8 cellular contexts compared by ENCODE assay signal in genomic region chrX:119942831-119943184, GRCh38. TPM values are rescaled to one million over a fixed set of nuclear protein-coding genes. Genes with fewer than 3 reads are reported as not detected.
DNase-seq lines count a peak whose midpoint lies in the region; ATAC-seq, FAIRE-seq and TF ChIP-seq lines count a peak whose summit lies in the region.

No MANE protein-coding gene starts in this region.

- no peaks in the 10 kb centered on the region for H3K27me3 Mint-ChIP-seq in activated T-cell treated with anti-CD3 and anti-CD28 coated beads, Interleukin-2, amount 50 U/mL, for 72 hours (ENCODE audit: low read depth)

- no peaks in the 10 kb centered on the region; a peak in 1 of 4 replicates for H3K27me3 ChIP-seq in GM12878 (replicated peaks in 1 of 2; ENCODE audit: control insufficient read depth in 2 of 2, insufficient read depth in 2 of 2, low read length in 1 of 2)
- no peaks in the 10 kb centered on the region for H3K27me3 ChIP-seq in thyroid gland

- peak; percentile 6 to 10 for ATAC-seq in activated T-cell treated with anti-CD3 and anti-CD28 coated beads, Interleukin-2, amount 50 U/mL, for 72 hours (replicated peaks in 1 of 2)
- ATAC-seq in HG03442 (IDR thresholded peaks at IDR 0.05; ENCODE audit: unreplicated experiment), result peak; percentile 1
- peak; percentile 30 for ATAC-seq in GM12878
- ATAC-seq in left lobe of liver, result peak; percentile 29
- no peak for ATAC-seq in HG03521 (IDR thresholded peaks at IDR 0.05; ENCODE audit: unreplicated experiment)

- RAD21 ChIA-PET in GM12878 (lab: Charles Lee; ENCODE audit: unreplicated experiment), result no interaction called here

- no TSS peak for BruUV-seq in GM12878 (replicated peaks; lab: Mats Ljungman, UMichigan)

- WGBS in GM12878 (ENCODE audit: insufficient coverage, insufficient replicate concordance, low lambda C conversion rate, missing lambda C conversion rate), result 40% methylated on average over 14 of the region's 14 CpGs
- 0 to 1% methylated on average over 14 of the region's 14 CpGs for WGBS in thyroid gland, 2 donors

- no peaks in the 10 kb centered on the region for H3K4me1 ChIP-seq in GM12878 (ENCODE audit: control insufficient read depth, insufficient read depth, low read length)
- H3K4me1 ChIP-seq in thyroid gland, result no peaks in the 10 kb centered on the region

- in situ Hi-C loops in GM12878 (cut with MboI), result no loop called here

- no peak for DNase-seq in activated T-cell treated with anti-CD3 and anti-CD28 coated beads, Interleukin-2, amount 50 U/mL, for 72 hours
- DNase-seq in activated T-cell treated with anti-CD3 and anti-CD28 coated beads, Interleukin-2, amount 50 U/mL, for 48 hours, result no peak
- DNase-seq in GM12878 (ENCODE audit: low read depth, low spot score) (no peak), left lobe of liver (ENCODE audit: low spot score) (no peak), thyroid gland (peak in 1 of 2 donors; percentile 2), amniotic stem cell (lab: John Stamatoyannopoulos, UW) (no peak)

- peak overlapping the region; percentile 82 for H3K27ac Mint-ChIP-seq in activated T-cell treated with anti-CD3 and anti-CD28 coated beads, Interleukin-2, amount 50 U/mL, for 72 hours

- peaks cover 12% of the 10 kb centered on the region for H3K4me1 Mint-ChIP-seq in activated T-cell treated with anti-CD3 and anti-CD28 coated beads, Interleukin-2, amount 50 U/mL, for 72 hours (ENCODE audit: low read depth)

- no peaks in the 10 kb centered on the region for H3K9me3 Mint-ChIP-seq in activated T-cell treated with anti-CD3 and anti-CD28 coated beads, Interleukin-2, amount 50 U/mL, for 72 hours

- intact Hi-C loops in GM12878 (cut with micrococcal nuclease; ENCODE audit: unreplicated experiment), result loop anchor here (5.0 kb wide), 1 partner anchor 151 kb away; the partner anchor contains the start of gene RPL39
- intact Hi-C loops in thyroid gland (cut with DNase I), result no loop called here

- H3K27ac ChIP-seq in GM12878 (ENCODE audit: control insufficient read depth, insufficient read depth) (peak overlapping the region; percentile 41), thyroid gland (peak overlapping the region in 2 of 3 donors; percentile 76)

- H3K9me3 ChIP-seq in GM12878 (replicated peaks; ENCODE audit: control insufficient read depth, insufficient read depth, low read length) (no peaks in the 10 kb centered on the region), thyroid gland (no peaks in the 10 kb centered on the region)

- H3K36me3 ChIP-seq in GM12878 (ENCODE audit: control insufficient read depth in 2 of 2, insufficient read depth in 2 of 2, low read length in 1 of 2), result no peaks in the 10 kb centered on the region
- no peaks in the 10 kb centered on the region for H3K36me3 ChIP-seq in thyroid gland

- peak overlapping the region; percentile 77; the same call in 1 of the 2 replicates for H2AFZ ChIP-seq in GM12878 (ENCODE audit: control insufficient read depth, low read depth, low read length)

- TF ChIP-seq EP300 in GM12878 (IDR thresholded peaks at IDR 0.05; ENCODE audit: borderline replicate concordance in 1 of 2, control insufficient read depth in 1 of 2, low read depth in 2 of 2, low read length in 2 of 2), result no peak

- no peak for TF ChIP-seq RAD21 in GM12878 (IDR thresholded peaks at IDR 0.05; ENCODE audit: insufficient read depth, low read depth, low read length)

- TF ChIP-seq POLR2A in GM12878 (IDR thresholded peaks at IDR 0.05; ENCODE audit: low read depth, low read length), result no peak
- TF ChIP-seq POLR2A in thyroid gland (IDR thresholded peaks at IDR 0.05), result no peak

- peak overlapping the region; percentile 85 to 91 for H3K4me3 Mint-ChIP-seq in activated T-cell treated with anti-CD3 and anti-CD28 coated beads, Interleukin-2, amount 50 U/mL, for 72 hours

- no peak for TF ChIP-seq CTCF in GM12878 (IDR thresholded peaks at IDR 0.05 in 2 of 3, conservative IDR thresholded peaks at IDR 0.05 in 1 of 3; ENCODE audit: control insufficient read depth in 2 of 3, extremely low read depth in 1 of 3, insufficient read depth in 1 of 3, low read depth in 3 of 3, low read length in 3 of 3)
- no peak for TF ChIP-seq CTCF in thyroid gland (IDR thresholded peaks at IDR 0.05)

- CTCF ChIA-PET in GM12878 (lab: Yijun Ruan, JAX), result interaction anchor here (0.6 kb wide), 1 partner anchor 812 kb away, joined by 3 read pairs; no protein-coding TSS in a partner anchor

- peak overlapping the region; percentile 62 for H3K4me3 ChIP-seq in GM12878
- H3K4me3 ChIP-seq in thyroid gland (replicated peaks in 1 of 3), result peak overlapping the region; percentile 30 to 65 (median 53)

- peak overlapping the region; percentile 62 for H3K9ac ChIP-seq in GM12878 (ENCODE audit: control insufficient read depth, insufficient read depth, low read length)

- peak; percentile 18 for FAIRE-seq in GM12878 (lab: Jason Lieb, UNC)

- peaks cover 0 to 2% of the 10 kb centered on the region in 2 donors for H3K36me3 Mint-ChIP-seq in activated T-cell treated with anti-CD3 and anti-CD28 coated beads, Interleukin-2, amount 50 U/mL, for 72 hours (ENCODE audit: insufficient read depth in 2 of 2)

- POLR2A ChIA-PET in GM12878 (lab: Charles Lee), result interaction anchor here (0.6 kb wide), 1 partner anchor 9 kb away, joined by 3 read pairs; no protein-coding TSS in a partner anchor

- SMC1A ChIA-PET in GM12878 (lab: Charles Lee; ENCODE audit: uncharacterized antibody, unreplicated experiment), result no interaction called here

- peak overlapping the region; percentile 63 for H3K4me2 ChIP-seq in GM12878 (ENCODE audit: control insufficient read depth, insufficient read depth)

- peaks cover 14% of the 10 kb centered on the region for H3K79me2 ChIP-seq in GM12878 (ENCODE audit: control insufficient read depth, insufficient read depth, low read length)

- no peaks in the 10 kb centered on the region for H4K20me1 ChIP-seq in GM12878 (ENCODE audit: control insufficient read depth, insufficient read depth)

TF ChIP-seq in GM12878, 131 proteins besides CTCF, POLR2A, EP300 and RAD21 (continues in another document):
- TF ChIP-seq BACH1 (IDR thresholded peaks at IDR 0.05; ENCODE audit: borderline replicate concordance) (no peak), HDGF (IDR thresholded peaks at IDR 0.05) (no peak), SUZ12 (IDR thresholded peaks at IDR 0.05; ENCODE audit: unreplicated experiment) (no peak), ATF7 (IDR thresholded peaks at IDR 0.05; ENCODE audit: low read depth) (no peak), MYB (IDR thresholded peaks at IDR 0.05; ENCODE audit: borderline replicate concordance, low read depth, low read length) (no peak), WRNIP1 (IDR thresholded peaks at IDR 0.05; ENCODE audit: borderline replicate concordance, low read depth, low read length) (no peak)

RNA-seq across cellular contexts. Expression of gene NKAP, which starts 0.7 kb away (rescaled TPM):
- 10 to 100 TPM; 17.7 to 19.0 TPM for total RNA-seq in activated T-cell treated with anti-CD3 and anti-CD28 coated beads, Interleukin-2, amount 50 U/mL, for 72 hours
- total RNA-seq in GM12878 (2013; cell fraction: nucleolus; rRNA removed), result 12.2 and 14.5 TPM in 2 replicates
- total RNA-seq in GM12878 (2014; rRNA removed) (5.4 TPM in 2 replicates), GM12878 (2014; rRNA removed; fragmentation: Illumina TruSeq; extraction: Trizol) (5.2 and 5.3 TPM in 2 replicates), GM12878 (2021) (5.9 and 6.9 TPM in 2 replicates), left lobe of liver (3.4 TPM), thyroid gland (10 to 100 TPM in 1 of 4 donors, 1 to 10 TPM in 3; 5.9 to 13.7 (median 8.1) TPM)
- 2.5 TPM for polyA plus RNA-seq in GM12878 (2011; ENCODE audit: low read depth)
- polyA plus RNA-seq in GM12878 (2011; rRNA removed) (5.6 and 11.7 TPM in 2 replicates), GM12878 (2014; fragmentation: Illumina TruSeq; extraction: Trizol) (4.9 and 5.1 TPM in 2 replicates), GM12878 (2014; fragmentation: Nextera tagmentation; extraction: Ambion mirVana) (1 to 10 TPM; 2.4 to 5.2 TPM), GM12878 (2014; rRNA removed) (5.1 and 6.7 TPM in 2 replicates), GM12878 (2016; fragmentation: Nextera tagmentation; extraction: Ambion mirVana) (1 to 10 TPM; 4.6 to 4.7 TPM)
- 2.9 and 3.3 TPM in 2 replicates for polyA plus RNA-seq in GM12878 (2011; cell fraction: cytosol; rRNA removed)
- 2.5 and 3.6 TPM in 2 replicates for polyA plus RNA-seq in GM12878 (2011; cell fraction: nucleus; rRNA removed)
- polyA plus RNA-seq in GM12878 (2012), result 4.9 and 6.3 TPM in 2 replicates
- polyA minus RNA-seq in GM12878 (2011; rRNA and poly(A)+ RNA removed), result 1.7 and 2.0 TPM in 2 replicates
- 2.2 and 2.5 TPM in 2 replicates for polyA minus RNA-seq in GM12878 (2011; cell fraction: cytosol; rRNA and poly(A)+ RNA removed)
- polyA minus RNA-seq in GM12878 (2011; cell fraction: nucleus; rRNA and poly(A)+ RNA removed), result 2.9 and 3.6 TPM in 2 replicates

RNA-seq across cellular contexts. Expression of gene AKAP14, which starts 47.1 kb away (rescaled TPM):
- not detected for total RNA-seq in activated T-cell treated with anti-CD3 and anti-CD28 coated beads, Interleukin-2, amount 50 U/mL, for 72 hours
- total RNA-seq in GM12878 (2013; cell fraction: nucleolus; rRNA removed), result not detected in 2 replicates
- total RNA-seq in GM12878 (2014; rRNA removed), result not detected in 2 replicates
- not detected in 2 replicates for total RNA-seq in GM12878 (2014; rRNA removed; fragmentation: Illumina TruSeq; extraction: Trizol)
- not detected in 2 replicates for total RNA-seq in GM12878 (2021)
- polyA plus RNA-seq in GM12878 (2011; ENCODE audit: low read depth), result not detected
- not detected in 2 replicates for polyA plus RNA-seq in GM12878 (2011; rRNA removed)
- not detected in 2 replicates for polyA plus RNA-seq in GM12878 (2011; cell fraction: cytosol; rRNA removed)
- polyA plus RNA-seq in GM12878 (2011; cell fraction: nucleus; rRNA removed), result not detected in 2 replicates
- polyA plus RNA-seq in GM12878 (2012), result not detected in 2 replicates
- not detected in 2 replicates for polyA plus RNA-seq in GM12878 (2014; fragmentation: Illumina TruSeq; extraction: Trizol)
- not detected for polyA plus RNA-seq in GM12878 (2014; fragmentation: Nextera tagmentation; extraction: Ambion mirVana)
- polyA plus RNA-seq in GM12878 (2014; rRNA removed), result not detected in 2 replicates
- polyA plus RNA-seq in GM12878 (2016; fragmentation: Nextera tagmentation; extraction: Ambion mirVana), result not detected
- polyA minus RNA-seq in GM12878 (2011; rRNA and poly(A)+ RNA removed), result not detected in 2 replicates
- polyA minus RNA-seq in GM12878 (2011; cell fraction: cytosol; rRNA and poly(A)+ RNA removed), result not detected in 2 replicates
- polyA minus RNA-seq in GM12878 (2011; cell fraction: nucleus; rRNA and poly(A)+ RNA removed), result not detected in 2 replicates
- total RNA-seq in left lobe of liver, result not detected
- not detected for total RNA-seq in thyroid gland
